1 cellular context compared by ENCODE assay signal in the genomic region with DNA sequence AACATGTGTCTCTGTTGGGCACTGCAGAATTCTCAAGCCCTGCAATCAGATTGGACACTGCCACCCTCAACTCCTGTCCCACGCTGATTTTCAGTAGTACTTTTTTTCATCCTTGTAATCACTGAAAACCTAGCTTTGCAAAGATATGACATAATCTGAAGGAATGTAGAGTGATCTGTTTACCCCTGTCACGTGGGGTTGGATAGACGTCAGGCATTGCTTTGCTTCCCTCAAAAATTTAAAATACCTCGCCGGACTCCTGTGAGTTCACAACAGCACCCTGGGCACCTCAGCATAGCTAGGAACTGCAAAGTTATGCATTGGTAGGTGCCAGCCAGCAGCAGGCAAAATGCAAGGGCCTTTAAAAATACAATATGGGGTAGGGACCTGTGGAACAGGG.
TF ChIP-seq lines count a peak whose summit lies in the region.

No MANE protein-coding gene starts in this region.

TF ChIP-seq in Ishikawa, 13 proteins besides CTCF, POLR2A, EP300 and RAD21 (continued from another document):
- TF ChIP-seq, protein P1, sequence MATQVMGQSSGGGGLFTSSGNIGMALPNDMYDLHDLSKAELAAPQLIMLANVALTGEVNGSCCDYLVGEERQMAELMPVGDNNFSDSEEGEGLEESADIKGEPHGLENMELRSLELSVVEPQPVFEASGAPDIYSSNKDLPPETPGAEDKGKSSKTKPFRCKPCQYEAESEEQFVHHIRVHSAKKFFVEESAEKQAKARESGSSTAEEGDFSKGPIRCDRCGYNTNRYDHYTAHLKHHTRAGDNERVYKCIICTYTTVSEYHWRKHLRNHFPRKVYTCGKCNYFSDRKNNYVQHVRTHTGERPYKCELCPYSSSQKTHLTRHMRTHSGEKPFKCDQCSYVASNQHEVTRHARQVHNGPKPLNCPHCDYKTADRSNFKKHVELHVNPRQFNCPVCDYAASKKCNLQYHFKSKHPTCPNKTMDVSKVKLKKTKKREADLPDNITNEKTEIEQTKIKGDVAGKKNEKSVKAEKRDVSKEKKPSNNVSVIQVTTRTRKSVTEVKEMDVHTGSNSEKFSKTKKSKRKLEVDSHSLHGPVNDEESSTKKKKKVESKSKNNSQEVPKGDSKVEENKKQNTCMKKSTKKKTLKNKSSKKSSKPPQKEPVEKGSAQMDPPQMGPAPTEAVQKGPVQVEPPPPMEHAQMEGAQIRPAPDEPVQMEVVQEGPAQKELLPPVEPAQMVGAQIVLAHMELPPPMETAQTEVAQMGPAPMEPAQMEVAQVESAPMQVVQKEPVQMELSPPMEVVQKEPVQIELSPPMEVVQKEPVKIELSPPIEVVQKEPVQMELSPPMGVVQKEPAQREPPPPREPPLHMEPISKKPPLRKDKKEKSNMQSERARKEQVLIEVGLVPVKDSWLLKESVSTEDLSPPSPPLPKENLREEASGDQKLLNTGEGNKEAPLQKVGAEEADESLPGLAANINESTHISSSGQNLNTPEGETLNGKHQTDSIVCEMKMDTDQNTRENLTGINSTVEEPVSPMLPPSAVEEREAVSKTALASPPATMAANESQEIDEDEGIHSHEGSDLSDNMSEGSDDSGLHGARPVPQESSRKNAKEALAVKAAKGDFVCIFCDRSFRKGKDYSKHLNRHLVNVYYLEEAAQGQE (IDR thresholded peaks at IDR 0.05; ENCODE audit: low read depth) = no peak
- TF ChIP-seq CEBPB (IDR thresholded peaks at IDR 0.05) (no peak), TCF12 (IDR thresholded peaks at IDR 0.05; ENCODE audit: low read depth) (no peak), TAF1 (IDR thresholded peaks at IDR 0.05; ENCODE audit: low read depth) (no peak), YY1 (IDR thresholded peaks at IDR 0.05; ENCODE audit: low read depth) (no peak), FOXM1 (IDR thresholded peaks at IDR 0.05; ENCODE audit: borderline replicate concordance, low read depth) (no peak), CREB1 (IDR thresholded peaks at IDR 0.05; ENCODE audit: low read depth) (peak; percentile 44; the same call in 1 of the 2 replicates), EGR1 (IDR thresholded peaks at IDR 0.05) (no peak), TEAD4 (IDR thresholded peaks at IDR 0.05) (peak; percentile 64), NFIC (IDR thresholded peaks at IDR 0.05) (no peak), MAX (IDR thresholded peaks at IDR 0.05) (0 out of 2 replicates have a peak, but pooled peaks have one; percentile 26)
- TF ChIP-seq, protein P2, sequence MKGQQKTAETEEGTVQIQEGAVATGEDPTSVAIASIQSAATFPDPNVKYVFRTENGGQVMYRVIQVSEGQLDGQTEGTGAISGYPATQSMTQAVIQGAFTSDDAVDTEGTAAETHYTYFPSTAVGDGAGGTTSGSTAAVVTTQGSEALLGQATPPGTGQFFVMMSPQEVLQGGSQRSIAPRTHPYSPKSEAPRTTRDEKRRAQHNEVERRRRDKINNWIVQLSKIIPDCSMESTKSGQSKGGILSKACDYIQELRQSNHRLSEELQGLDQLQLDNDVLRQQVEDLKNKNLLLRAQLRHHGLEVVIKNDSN (IDR thresholded peaks at IDR 0.05) = peak; percentile 86
